32 cellular contexts compared by ENCODE assay signal in genomic region chr9:137263506-137263905, GRCh38. TPM values are rescaled to one million over a fixed set of nuclear protein-coding genes. Genes with fewer than 3 reads are reported as not detected.
"Had no signal": no experiment of that assay in that cellular context is flagged by ENCODE, and none has a peak within 500 bp of the region (broad histone marks: within the 10 kb centered on the region; RNA-seq: fewer than 3 reads in every experiment).

No MANE protein-coding gene starts in this region.

- H3K27ac ChIP-seq: brain microvascular endothelial cell, cardiac muscle cell, KMS-11 had no signal

- H3K27me3 Mint-ChIP-seq: activated CD4-positive, alpha-beta memory T cell treated with anti-CD3 and anti-CD28 coated beads for 36 hours; activated CD4-positive, alpha-beta T cell treated with anti-CD3 and anti-CD28 coated beads, Interleukin-2, amount 10 ng/mL, durations not matched to agents 7 days and 5 days; activated naive CD8-positive, alpha-beta T cell; activated T-helper 17 cell treated with anti-CD3 and anti-CD28 coated beads, Interleukin-2, amount 50 U/mL, for 72 hours had no signal

- FAIRE-seq: TTC549 had no signal

- DNase-seq: activated CD4-positive, alpha-beta memory T cell treated with anti-CD3 and anti-CD28 coated beads for 36 hours; activated CD4-positive, alpha-beta T cell treated with anti-CD3 and anti-CD28 coated beads, Interleukin-2, amount 10 ng/mL, durations not matched to agents 7 days and 5 days; activated CD4-positive, CD25-positive, alpha-beta regulatory T cell; activated gamma-delta T cell; activated naive CD4-positive, alpha-beta T cell treated with anti-CD3 and anti-CD28 coated beads for 36 hours; activated T-cell treated with anti-CD3 and anti-CD28 coated beads for 4 hours; activated T-cell treated with anti-CD3 and anti-CD28 coated beads, Interleukin-2, amount 50 U/mL, for 48 hours; amygdala; brain microvascular endothelial cell; NCI-H1092; NCI-H1417; NCI-H2029; NCI-H2107; NCI-H2171 treated with DMSO at 0.1 percent for 48 hours; NCI-H226; NCI-H69; NK-92 treated with Interleukin-12 subunit alpha and Interleukin-12 subunit beta, amount 100 ng/mL, for 24 hours; OCI-M1; RPMI8226; SHP77 treated with DMSO at 0.1 percent for 48 hours; T-helper 2 cell; T1000 had no signal

- H3K9ac ChIP-seq: KMS-11 had no signal

- H3K27ac Mint-ChIP-seq: activated CD4-positive, alpha-beta memory T cell treated with anti-CD3 and anti-CD28 coated beads for 36 hours; activated CD4-positive, alpha-beta T cell treated with anti-CD3 and anti-CD28 coated beads, Interleukin-2, amount 10 ng/mL, durations not matched to agents 7 days and 5 days; activated naive CD4-positive, alpha-beta T cell treated with anti-CD3 and anti-CD28 coated beads for 36 hours; activated naive CD8-positive, alpha-beta T cell; activated T-helper 17 cell treated with anti-CD3 and anti-CD28 coated beads, Interleukin-2, amount 50 U/mL, for 72 hours had no signal

- H3K4me3 ChIP-seq: cardiac muscle cell had no signal

- ATAC-seq: activated T-helper 17 cell treated with anti-CD3 and anti-CD28 coated beads, Interleukin-2, amount 50 U/mL, for 72 hours; Panc1 had no signal

- H3K4me3 Mint-ChIP-seq: activated CD4-positive, alpha-beta memory T cell treated with anti-CD3 and anti-CD28 coated beads for 36 hours; activated CD4-positive, alpha-beta T cell treated with anti-CD3 and anti-CD28 coated beads, Interleukin-2, amount 10 ng/mL, durations not matched to agents 7 days and 5 days; activated naive CD4-positive, alpha-beta T cell treated with anti-CD3 and anti-CD28 coated beads for 36 hours; activated naive CD8-positive, alpha-beta T cell; activated T-helper 17 cell treated with anti-CD3 and anti-CD28 coated beads, Interleukin-2, amount 50 U/mL, for 72 hours had no signal

- H3K9me3 Mint-ChIP-seq: activated CD4-positive, alpha-beta memory T cell treated with anti-CD3 and anti-CD28 coated beads for 36 hours; activated CD4-positive, alpha-beta T cell treated with anti-CD3 and anti-CD28 coated beads, Interleukin-2, amount 10 ng/mL, durations not matched to agents 7 days and 5 days; activated naive CD4-positive, alpha-beta T cell treated with anti-CD3 and anti-CD28 coated beads for 36 hours; activated T-helper 17 cell treated with anti-CD3 and anti-CD28 coated beads, Interleukin-2, amount 50 U/mL, for 72 hours had no signal

- H3K27me3 ChIP-seq: brain microvascular endothelial cell, cardiac muscle cell had no signal

RNA-seq across cellular contexts. Expression of gene STPG3, which starts 12.4 kb away (rescaled TPM):
- total RNA-seq: activated CD4-positive, alpha-beta memory T cell treated with anti-CD3 and anti-CD28 coated beads for 36 hours; activated CD4-positive, alpha-beta T cell treated with anti-CD3 and anti-CD28 coated beads, Interleukin-2, amount 10 ng/mL, durations not matched to agents 7 days and 5 days; activated CD8-positive, alpha-beta memory T cell treated with anti-CD3 and anti-CD28 coated beads for 36 hours; activated naive CD4-positive, alpha-beta T cell treated with anti-CD3 and anti-CD28 coated beads for 36 hours; activated T-helper 17 cell treated with anti-CD3 and anti-CD28 coated beads, Interleukin-2, amount 50 U/mL, for 72 hours; MCF 10A; NCI-H460; SK-MEL-5 had no signal

RNA-seq across cellular contexts. Expression of gene SLC34A3, which starts 32.8 kb away (rescaled TPM):
- total RNA-seq: activated CD4-positive, alpha-beta memory T cell treated with anti-CD3 and anti-CD28 coated beads for 36 hours; activated CD4-positive, alpha-beta T cell treated with anti-CD3 and anti-CD28 coated beads, Interleukin-2, amount 10 ng/mL, durations not matched to agents 7 days and 5 days; activated CD8-positive, alpha-beta memory T cell treated with anti-CD3 and anti-CD28 coated beads for 36 hours; activated naive CD4-positive, alpha-beta T cell treated with anti-CD3 and anti-CD28 coated beads for 36 hours; activated T-helper 17 cell treated with anti-CD3 and anti-CD28 coated beads, Interleukin-2, amount 50 U/mL, for 72 hours; cardiac muscle cell; MCF 10A; NCI-H460; SK-MEL-5 had no signal
- polyA plus RNA-seq: cardiac muscle cell had no signal
